Comparison of ENCODE assay signal across 12 cellular contexts in the genomic region with DNA sequence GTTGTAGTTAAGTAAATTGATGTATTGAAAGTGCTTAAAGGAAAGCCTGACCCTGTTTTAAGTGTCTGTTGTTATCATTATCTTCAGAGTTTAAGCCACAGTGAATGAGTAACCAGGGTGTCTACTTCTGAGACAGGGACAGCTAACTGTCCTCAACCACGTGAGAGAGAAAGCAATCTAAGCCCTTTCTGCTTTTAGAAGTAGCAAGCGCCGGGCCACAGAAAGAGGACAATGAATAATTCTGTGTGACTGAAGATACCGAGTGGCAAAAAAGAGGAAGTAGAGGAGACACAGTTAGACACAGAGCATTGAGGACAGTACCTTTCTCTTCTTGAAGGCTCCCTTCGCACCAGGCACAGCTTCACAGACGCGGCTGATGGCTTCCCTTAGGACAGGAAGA.
DNase-seq lines count a peak whose midpoint lies in the region; ATAC-seq, FAIRE-seq and TF ChIP-seq lines count a peak whose summit lies in the region.
"Had no signal": no experiment of that assay in that cellular context is flagged by ENCODE, and none has a peak within 500 bp of the region (broad histone marks: within the 10 kb centered on the region; RNA-seq: fewer than 3 reads in every experiment).

No MANE protein-coding gene starts in this region.

- ATAC-seq in GM21576 (IDR thresholded peaks at IDR 0.05; ENCODE audit: unreplicated experiment): peak; percentile 55
- ATAC-seq: stimulated activated naive CD8-positive, alpha-beta T cell treated with anti-CD3 and anti-CD28 coated beads, Interleukin-15, amount 100 ng/mL, for 72 hours had no signal

- TF ChIP-seq CTCF in Calu3 (IDR thresholded peaks at IDR 0.05; ENCODE audit: unreplicated experiment) (no peak), endothelial cell of umbilical vein (IDR thresholded peaks at IDR 0.05; ENCODE audit: extremely low read depth in 1 of 2, insufficient read depth in 1 of 2, low read depth in 1 of 2, low read length in 2 of 2) (no peak), WERI-Rb-1 (IDR thresholded peaks at IDR 0.05; ENCODE audit: low read depth, low read length) (no peak), A673 (conservative IDR thresholded peaks at IDR 0.05; ENCODE audit: low read depth, low read length) (no peak)

- H3K9me3 Mint-ChIP-seq in Calu3 (ENCODE audit: low read depth, unreplicated experiment): no peaks in the 10 kb centered on the region
- H3K9me3 Mint-ChIP-seq: stimulated activated naive CD8-positive, alpha-beta T cell treated with anti-CD3 and anti-CD28 coated beads, Interleukin-15, amount 100 ng/mL, for 72 hours had no signal

- H3K9ac ChIP-seq in endothelial cell of umbilical vein (replicated peaks; ENCODE audit: extremely low read depth, insufficient read depth, low read length): no peak overlapping the region

- H3K4me2 ChIP-seq in endothelial cell of umbilical vein (ENCODE audit: insufficient read depth, low read length): no peak overlapping the region

- no peaks in the 10 kb centered on the region for H3K9me1 ChIP-seq in endothelial cell of umbilical vein (replicated peaks; ENCODE audit: control insufficient read depth, extremely low read depth, insufficient read depth, low read length)

- peak overlapping the region; percentile 24 for H3K4me3 Mint-ChIP-seq in Calu3 (ENCODE audit: low read depth, unreplicated experiment)
- H3K4me3 Mint-ChIP-seq: stimulated activated naive CD8-positive, alpha-beta T cell treated with anti-CD3 and anti-CD28 coated beads, Interleukin-15, amount 100 ng/mL, for 72 hours had no signal

- intact Hi-C loops in Calu3 (cut with micrococcal nuclease; ENCODE audit: unreplicated experiment): no loop called here
- intact Hi-C loops in endothelial cell of umbilical vein (cut with micrococcal nuclease): no loop called here
- intact Hi-C loops in A673 (cut with micrococcal nuclease; ENCODE audit: unreplicated experiment): loop anchor here (10.0 kb wide), 1 partner anchor 63 kb away; no protein-coding TSS in a partner anchor

- H2AFZ ChIP-seq in endothelial cell of umbilical vein (ENCODE audit: low read depth, low read length): peak overlapping the region; percentile 20

- H3K79me2 ChIP-seq in endothelial cell of umbilical vein (ENCODE audit: control insufficient read depth, insufficient read depth, low read length): no peaks in the 10 kb centered on the region

- no peaks in the 10 kb centered on the region for H3K27me3 Mint-ChIP-seq in Calu3 (ENCODE audit: unreplicated experiment)

- FAIRE-seq in endothelial cell of umbilical vein (lab: Jason Lieb, UNC): no peak
- no peak for FAIRE-seq in frontal cortex (lab: Jason Lieb, UNC)

- H3K9me3 ChIP-seq in endothelial cell of umbilical vein (replicated peaks; ENCODE audit: control insufficient read depth, insufficient read depth, low read length) (no peaks in the 10 kb centered on the region), WERI-Rb-1 (ENCODE audit: severe bottlenecking) (no peaks in the 10 kb centered on the region), A673 (ENCODE audit: low read depth, low read length, poor library complexity, severe bottlenecking) (no peaks in the 10 kb centered on the region)
- H3K9me3 ChIP-seq: esophagus muscularis mucosa had no signal

- POLR2A ChIA-PET in endothelial cell of umbilical vein (lab: Charles Lee): no interaction called here
- POLR2A ChIA-PET in A673 (lab: Charles Lee; ENCODE audit: low non-redundant PET): no interaction called here

- H4K20me1 ChIP-seq in endothelial cell of umbilical vein (replicated peaks; ENCODE audit: control insufficient read depth, extremely low read depth, insufficient read depth, low read length): no peaks in the 10 kb centered on the region

- H3K4me1 ChIP-seq in endothelial cell of umbilical vein (ENCODE audit: control insufficient read depth, extremely low read depth, insufficient read depth, low read length): peaks cover 13% of the 10 kb centered on the region
- no peaks in the 10 kb centered on the region for H3K4me1 ChIP-seq in A673 (ENCODE audit: insufficient read depth, low read length, poor library complexity, severe bottlenecking)

- CTCF ChIA-PET in Calu3 (lab: Charles Lee): no interaction called here
- CTCF ChIA-PET in endothelial cell of umbilical vein (lab: Charles Lee): interaction anchor here (1.9 kb wide), 1 partner anchor 11 kb away, joined by 8 read pairs; no protein-coding TSS in a partner anchor
- CTCF ChIA-PET in A673 (lab: Charles Lee): no interaction called here

- H3K4me3 ChIP-seq in endothelial cell of umbilical vein (replicated peaks in 1 of 3; ENCODE audit: insufficient read depth in 1 of 3, low read depth in 1 of 3, low read length in 3 of 3) (no peak overlapping the region), WERI-Rb-1 (ENCODE audit: low read depth, low read length) (no peak overlapping the region), A673 (ENCODE audit: low read depth, low read length, poor library complexity, severe bottlenecking) (no peak overlapping the region)
- H3K4me3 ChIP-seq: esophagus muscularis mucosa, lung had no signal

- H3K27ac ChIP-seq in endothelial cell of umbilical vein (ENCODE audit: insufficient read depth, low read depth, low read length): no peak overlapping the region
- H3K27ac ChIP-seq in WERI-Rb-1: no peak overlapping the region
- H3K27ac ChIP-seq in A673 (ENCODE audit: low read depth, low read length, poor library complexity, severe bottlenecking): no peak overlapping the region
- H3K27ac ChIP-seq: esophagus muscularis mucosa had no signal

- no peak overlapping the region for H3K27ac Mint-ChIP-seq in Calu3 (ENCODE audit: unreplicated experiment)
- H3K27ac Mint-ChIP-seq: stimulated activated naive CD8-positive, alpha-beta T cell treated with anti-CD3 and anti-CD28 coated beads, Interleukin-15, amount 100 ng/mL, for 72 hours had no signal

- no peaks in the 10 kb centered on the region for H3K36me3 Mint-ChIP-seq in Calu3 (ENCODE audit: insufficient read depth, unreplicated experiment)

- no peaks in the 10 kb centered on the region for H3K27me3 ChIP-seq in endothelial cell of umbilical vein (ENCODE audit: control insufficient read depth in 2 of 2, insufficient read depth in 2 of 2, low read length in 2 of 2)
- H3K27me3 ChIP-seq in WERI-Rb-1 (ENCODE audit: insufficient read depth, low read depth, severe bottlenecking): no peaks in the 10 kb centered on the region
- H3K27me3 ChIP-seq in A673 (replicated peaks; ENCODE audit: insufficient read depth, low read depth, low read length, poor library complexity): no peaks in the 10 kb centered on the region
- H3K27me3 ChIP-seq: esophagus muscularis mucosa had no signal

- dilution Hi-C loops in endothelial cell of umbilical vein (cut with MboI; ENCODE audit: extremely low pct_ligation_motif_present, low sequenced_read_pairs): no loop called here

- peaks cover 9% of the 10 kb centered on the region for H3K4me1 Mint-ChIP-seq in Calu3 (ENCODE audit: low read depth, unreplicated experiment)
- H3K4me1 Mint-ChIP-seq: stimulated activated naive CD8-positive, alpha-beta T cell treated with anti-CD3 and anti-CD28 coated beads, Interleukin-15, amount 100 ng/mL, for 72 hours had no signal

- BruUV-seq in Calu3 (replicated peaks; lab: Mats Ljungman, UMichigan): no TSS peak
- no TSS peak for BruUV-seq in endothelial cell of umbilical vein (replicated peaks; lab: Mats Ljungman, UMichigan)
- BruUV-seq in A673 (replicated peaks; lab: Mats Ljungman, UMichigan): no TSS peak

- DNase-seq in Calu3 (no peak), HK-2 (ENCODE audit: unreplicated experiment) (peak; percentile 10), endothelial cell of umbilical vein (ENCODE audit: low read depth, low spot score) (no peak), WERI-Rb-1 (no peak), NCI-H82 treated with DMSO at 0.1 percent for 48 hours (lab: John Stamatoyannopoulos, UW; ENCODE audit: unreplicated experiment) (no peak), frontal cortex (ENCODE audit: low spot score in 2 of 2) (no peak), A673 (ENCODE audit: low spot score) (no peak)
- DNase-seq: NCI-H146; stimulated activated naive CD8-positive, alpha-beta T cell treated with anti-CD3 and anti-CD28 coated beads, Interleukin-15, amount 100 ng/mL, for 72 hours had no signal

- no peak for TF ChIP-seq POLR2A in endothelial cell of umbilical vein (IDR thresholded peaks at IDR 0.05; ENCODE audit: low read depth, low read length)

- H3K36me3 ChIP-seq in endothelial cell of umbilical vein (ENCODE audit: control insufficient read depth in 2 of 2, extremely low read depth in 1 of 2, insufficient read depth in 2 of 2, low read length in 2 of 2) (no peaks in the 10 kb centered on the region), WERI-Rb-1 (no peaks in the 10 kb centered on the region), A673 (ENCODE audit: insufficient read depth, low read length, poor library complexity, severe bottlenecking) (no peaks in the 10 kb centered on the region)
- H3K36me3 ChIP-seq: esophagus muscularis mucosa had no signal

TF ChIP-seq in endothelial cell of umbilical vein, 7 proteins besides CTCF, POLR2A, EP300 and RAD21:
- TF ChIP-seq MYC (IDR thresholded peaks at IDR 0.05; ENCODE audit: low read depth, low read length) (no peak), EZH2 (IDR thresholded peaks at IDR 0.05; ENCODE audit: borderline replicate concordance, low read depth, low read length, severe bottlenecking) (no peak), POLR2AphosphoS5 (IDR thresholded peaks at IDR 0.05; ENCODE audit: insufficient read depth, low read depth, low read length) (no peak), JUN (IDR thresholded peaks at IDR 0.05; ENCODE audit: borderline replicate concordance, insufficient read depth, insufficient read length, low read depth) (no peak), FOS (IDR thresholded peaks at IDR 0.05; ENCODE audit: borderline replicate concordance, insufficient read depth, low read length) (no peak), GATA2 (IDR thresholded peaks at IDR 0.05; ENCODE audit: insufficient read depth, insufficient read length, low read depth, low read length) (no peak)
- TF ChIP-seq, protein P1, sequence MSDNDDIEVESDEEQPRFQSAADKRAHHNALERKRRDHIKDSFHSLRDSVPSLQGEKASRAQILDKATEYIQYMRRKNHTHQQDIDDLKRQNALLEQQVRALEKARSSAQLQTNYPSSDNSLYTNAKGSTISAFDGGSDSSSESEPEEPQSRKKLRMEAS (IDR thresholded peaks at IDR 0.05; ENCODE audit: insufficient read depth, insufficient read length): no peak
TF ChIP-seq in endothelial cell of umbilical vein: peak in this region for 0.
